Comparison of ENCODE assay signal across 9 cellular contexts in the genomic region with DNA sequence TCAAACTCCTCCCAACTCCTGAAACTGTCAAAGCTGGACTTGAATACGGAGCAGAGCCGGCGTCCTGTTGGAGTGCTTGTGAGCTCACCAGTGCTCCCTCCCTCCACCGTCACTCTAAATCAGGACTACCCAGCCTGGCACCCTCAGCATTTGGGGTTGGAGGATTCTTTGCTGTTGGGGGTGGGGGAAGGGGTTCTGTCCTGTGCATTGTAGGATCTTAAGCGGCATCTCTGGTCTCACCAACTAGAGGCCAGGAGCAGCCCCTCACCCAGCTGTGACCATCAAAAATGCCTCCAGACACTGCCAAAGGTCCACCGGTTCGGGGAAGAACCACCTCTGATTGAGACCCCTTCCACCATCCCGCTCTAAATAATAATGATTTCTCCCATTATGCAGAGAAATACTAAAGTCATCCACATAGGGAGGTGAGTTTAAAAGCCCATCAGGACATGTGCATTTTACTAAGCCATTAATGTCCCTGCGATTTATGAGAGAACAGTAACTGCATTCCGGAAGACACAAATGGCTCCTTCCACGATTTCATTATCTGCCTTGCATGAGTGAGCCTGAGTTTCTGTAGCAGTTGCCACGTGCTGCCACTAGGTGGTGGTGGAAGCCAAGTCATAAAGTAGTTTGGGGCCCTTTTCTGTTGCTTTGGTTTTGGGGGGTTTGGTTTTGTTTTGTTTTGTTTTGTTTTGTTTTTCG. TPM values are rescaled to one million over a fixed set of nuclear protein-coding genes. Genes with fewer than 3 reads are reported as not detected.
DNase-seq lines count a peak whose midpoint lies in the region; ATAC-seq, FAIRE-seq and TF ChIP-seq lines count a peak whose summit lies in the region.
"Had no signal": no experiment of that assay in that cellular context is flagged by ENCODE, and none has a peak within 500 bp of the region (broad histone marks: within the 10 kb centered on the region; RNA-seq: fewer than 3 reads in every experiment).

No MANE protein-coding gene starts in this region.

- DNase-seq in CD14-positive monocyte (ENCODE audit: low spot score) (no peak), HFFc6 (peak; percentile 67), RWPE2 (ENCODE audit: low spot score) (no peak), germinal center (ENCODE audit: low spot score) (peak; percentile 79), pancreas (peak in 4 of 6 donors; percentile 18 to 54 (median 36)), tibial nerve (ENCODE audit: low spot score in 2 of 2) (peak; percentile 45 to 73)
- peak; percentile 82 for DNase-seq in activated effector memory CD4-positive, alpha-beta T cell treated with anti-CD3 and anti-CD28 coated beads, Interleukin-2, amount 50 U/mL, for 16 hours

- peaks cover 22 to 62% (median 51%) of the 10 kb centered on the region in 7 donors for H3K9me3 Mint-ChIP-seq in CD14-positive monocyte
- H3K9me3 Mint-ChIP-seq in HFFc6 = peaks cover 16% of the 10 kb centered on the region

- TF ChIP-seq EP300 in tibial nerve (IDR thresholded peaks at IDR 0.05) = peak in 1 of 2 donors; percentile 13

- no peaks in the 10 kb centered on the region for H3K4me1 ChIP-seq in RWPE2 (ENCODE audit: insufficient read depth, poor library complexity, severe bottlenecking)
- H3K4me1 ChIP-seq in pancreas = no peaks in the 10 kb centered on the region
- peaks cover 0 to 16% (median 0%) of the 10 kb centered on the region in 4 donors for H3K4me1 ChIP-seq in tibial nerve

- whole genome bisulfite sequencing in pancreas, 2 donors = 2% methylated on average over 13 of the region's 13 CpGs
- WGBS in tibial nerve, 2 donors = 1 to 4% methylated on average over 11 to 13 of the region's 13 CpGs

- H3K9me3 ChIP-seq in RWPE2 (ENCODE audit: severe bottlenecking) (peaks cover 7% of the 10 kb centered on the region), pancreas (no peaks in the 10 kb centered on the region), tibial nerve (peaks cover 0 to 24% (median 0%) of the 10 kb centered on the region in 4 donors)

- H3K27ac Mint-ChIP-seq in CD14-positive monocyte (no peak overlapping the region), HFFc6 (no peak overlapping the region; the same call in 1 of the 2 replicates)

- FAIRE-seq in pancreas (lab: Jason Lieb, UNC) = peak; percentile 65

- peaks cover 11 to 29% (median 16%) of the 10 kb centered on the region in 3 donors for H3K27me3 Mint-ChIP-seq in CD14-positive monocyte (ENCODE audit: low read depth in 3 of 3)
- H3K27me3 Mint-ChIP-seq in HFFc6 (ENCODE audit: insufficient read depth) = no peaks in the 10 kb centered on the region; the same call in none of the 2 replicates

- ATAC-seq in RWPE2 (ENCODE audit: low read depth) (0 out of 3 replicates have a peak, but pooled peaks have one; percentile 48), pancreas (peak in 3 of 4 donors; percentile 76 to 94 (median 82)), HG03521 (IDR thresholded peaks at IDR 0.05; ENCODE audit: unreplicated experiment) (no peak)

- TF ChIP-seq CTCF in CD14-positive monocyte (IDR thresholded peaks at IDR 0.05) = peak; percentile 67
- peak; percentile 93 for TF ChIP-seq CTCF in HFFc6 (IDR thresholded peaks at IDR 0.05)
- peak; percentile 62 for TF ChIP-seq CTCF in RWPE2 (IDR thresholded peaks at IDR 0.05; ENCODE audit: poor library complexity, severe bottlenecking)
- TF ChIP-seq CTCF in pancreas (IDR thresholded peaks at IDR 0.05) = peak; percentile 32 to 74 (median 70)
- TF ChIP-seq CTCF in tibial nerve (IDR thresholded peaks at IDR 0.05) = peak; percentile 49 to 78 (median 72)

- no peak for TF ChIP-seq POLR2A in tibial nerve (IDR thresholded peaks at IDR 0.05)

- no peak overlapping the region for H3K27ac ChIP-seq in RWPE2 (ENCODE audit: poor library complexity, severe bottlenecking)
- H3K27ac ChIP-seq in pancreas = no peak overlapping the region
- H3K27ac ChIP-seq in tibial nerve = no peak overlapping the region

- H3K36me3 ChIP-seq in RWPE2 (ENCODE audit: low read depth) (no peaks in the 10 kb centered on the region), pancreas (no peaks in the 10 kb centered on the region), tibial nerve (no peaks in the 10 kb centered on the region)

- H3K4me3 Mint-ChIP-seq in CD14-positive monocyte = no peak overlapping the region
- H3K4me3 Mint-ChIP-seq in HFFc6 = peak overlapping the region; percentile 76

- intact Hi-C loops in CD14-positive monocyte (cut with micrococcal nuclease) = loop anchor here in 1 of 2 donors (10.0 kb wide), 1 partner anchor 1051 kb away; a partner anchor contains a TSS
- intact Hi-C loops in pancreas (cut with DNase I) = no loop called here

- H3K4me1 Mint-ChIP-seq in CD14-positive monocyte = peaks cover 5% of the 10 kb centered on the region
- peaks cover 13% of the 10 kb centered on the region for H3K4me1 Mint-ChIP-seq in HFFc6 (ENCODE audit: low read depth)

- H3K36me3 Mint-ChIP-seq in CD14-positive monocyte (no peaks in the 10 kb centered on the region), HFFc6 (ENCODE audit: low read depth) (peaks cover 6% of the 10 kb centered on the region; the same call in 1 of the 2 replicates)

- no peak overlapping the region for H3K4me3 ChIP-seq in RWPE2 (ENCODE audit: severe bottlenecking)
- no peak overlapping the region for H3K4me3 ChIP-seq in pancreas
- peak overlapping the region in 1 of 4 donors; percentile 14 for H3K4me3 ChIP-seq in tibial nerve

- H3K27me3 ChIP-seq in RWPE2 (ENCODE audit: insufficient read depth, poor library complexity, severe bottlenecking) (no peaks in the 10 kb centered on the region), pancreas (peaks cover 0 to 9% (median 4%) of the 10 kb centered on the region in 4 donors), tibial nerve (peaks cover 0 to 22% of the 10 kb centered on the region in 2 donors)

RNA-seq across cellular contexts. Expression of a gene that starts 16.1 kb away (rescaled TPM):
- polyA plus RNA-seq in CD14-positive monocyte (not detected), pancreas (not detected)
- total RNA-seq in HFFc6 (2021; fragmentation: NEBNext Ultra II Directional; extraction: Animal tissue kit (Norgen Biotek cat#: 25700)) = not detected
- total RNA-seq in pancreas (not detected), tibial nerve (not detected)
- total RNA-seq: activated CD8-positive, alpha-beta memory T cell treated with anti-CD3 and anti-CD28 coated beads for 36 hours had no signal

RNA-seq across cellular contexts. Expression of a gene that starts 41.3 kb away (rescaled TPM):
- not detected for polyA plus RNA-seq in CD14-positive monocyte
- not detected for total RNA-seq in HFFc6 (2021; fragmentation: NEBNext Ultra II Directional; extraction: Animal tissue kit (Norgen Biotek cat#: 25700))
- total RNA-seq in pancreas = not detected
- polyA plus RNA-seq in pancreas = not detected
- total RNA-seq in tibial nerve = not detected
- total RNA-seq: activated CD8-positive, alpha-beta memory T cell treated with anti-CD3 and anti-CD28 coated beads for 36 hours had no signal

Comparison
In these comparisons a context has a peak if more than half of its experiments do, and no peak if none do; other contexts are left out.
1. DNase-seq: peak in HFFc6 (single experiment), activated effector memory CD4-positive, alpha-beta T cell treated with anti-CD3 and anti-CD28 coated beads, Interleukin-2, amount 50 U/mL, for 16 hours (single experiment), germinal center (single experiment), pancreas (4 of 6) and tibial nerve (2 of 2); none in CD14-positive monocyte (single experiment) and RWPE2 (single experiment).
2. Peak in every context shown above with its lines, with median percentiles within 50 percentile points of each other: CTCF ChIP-seq.